8 cellular contexts compared by ENCODE assay signal in genomic region chr10:120138689-120139088, GRCh38.
"Had no signal": no experiment of that assay in that cellular context is flagged by ENCODE, and none has a peak within 500 bp of the region (broad histone marks: within the 10 kb centered on the region; RNA-seq: fewer than 3 reads in every experiment).

No MANE protein-coding gene starts in this region.

- FAIRE-seq: G401.6, GM12878, GM12891, GM12892, GM18507, GM19239 had no signal

- H3K4me3 ChIP-seq: GM12878 had no signal

- DNase-seq: GDM1, GF-D8 had no signal

- ATAC-seq: GM12878 had no signal
